ENCODE assay signal across 21 cellular contexts in the genomic region with DNA sequence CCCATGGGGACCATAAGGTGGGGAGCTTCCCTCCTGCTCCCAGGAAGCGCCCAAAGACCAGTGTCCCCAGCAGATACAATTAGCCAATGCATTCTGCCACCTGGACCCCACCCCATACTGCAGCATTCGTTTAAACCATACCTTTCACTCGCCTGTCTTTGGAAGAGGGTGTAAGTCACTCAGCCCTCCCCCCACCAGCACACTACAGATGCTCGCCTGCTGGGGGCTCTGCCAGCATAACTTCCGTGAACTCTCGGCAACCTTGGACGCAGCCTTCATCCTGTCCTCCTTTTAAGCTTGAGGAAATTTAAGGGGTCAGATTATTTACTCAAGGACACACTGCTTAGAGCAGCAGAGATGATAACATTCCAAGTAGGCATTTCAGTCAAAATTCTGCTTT.
DNase-seq lines count a peak whose midpoint lies in the region; ATAC-seq and TF ChIP-seq lines count a peak whose summit lies in the region.
"Had no signal": no experiment of that assay in that cellular context is flagged by ENCODE, and none has a peak within 500 bp of the region (broad histone marks: within the 10 kb centered on the region; RNA-seq: fewer than 3 reads in every experiment).

No MANE protein-coding gene starts in this region.

- no peaks in the 10 kb centered on the region for H3K27me3 ChIP-seq in lower lobe of right lung (ENCODE audit: low read depth)
- H3K27me3 ChIP-seq: Peyer's patch had no signal

- peaks cover 69% of the 10 kb centered on the region for H3K4me1 ChIP-seq in lower lobe of right lung

- peak overlapping the region; percentile 65 for H3K27ac ChIP-seq in lower lobe of right lung
- H3K27ac ChIP-seq: Peyer's patch had no signal

- peaks cover 45% of the 10 kb centered on the region for H3K4me1 Mint-ChIP-seq in dendritic cell treated with granulocyte-macrophage colony-stimulating factor and Interleukin-4, amounts not matched to agents 40 ng/mL and 50 ng/mL, for 4 days (ENCODE audit: low read depth)
- peaks cover 12 to 15% of the 10 kb centered on the region in 2 donors for H3K4me1 Mint-ChIP-seq in stimulated activated naive B cell treated with anti-CD40 and anti-IgM and Interleukin-4, amounts not matched to agents 10 μg/mL and 1 μg/mL and 100 μg/mL, for 72 hours

- no peak for TF ChIP-seq CTCF in lower lobe of right lung (IDR thresholded peaks at IDR 0.05)

- H3K9me3 Mint-ChIP-seq in dendritic cell treated with granulocyte-macrophage colony-stimulating factor and Interleukin-4, amounts not matched to agents 40 ng/mL and 50 ng/mL, for 4 days: no peaks in the 10 kb centered on the region
- no peaks in the 10 kb centered on the region for H3K9me3 Mint-ChIP-seq in stimulated activated naive B cell treated with anti-CD40 and anti-IgM and Interleukin-4, amounts not matched to agents 10 μg/mL and 1 μg/mL and 100 μg/mL, for 72 hours
- H3K9me3 Mint-ChIP-seq: CD4-positive, alpha-beta memory T cell; IgD-negative memory B cell had no signal

- no peaks in the 10 kb centered on the region for H3K36me3 Mint-ChIP-seq in dendritic cell treated with granulocyte-macrophage colony-stimulating factor and Interleukin-4, amounts not matched to agents 40 ng/mL and 50 ng/mL, for 4 days (ENCODE audit: low read depth)
- no peaks in the 10 kb centered on the region for H3K36me3 Mint-ChIP-seq in stimulated activated naive B cell treated with anti-CD40 and anti-IgM and Interleukin-4, amounts not matched to agents 10 μg/mL and 1 μg/mL and 100 μg/mL, for 72 hours
- H3K36me3 Mint-ChIP-seq: CD4-positive, alpha-beta memory T cell; IgD-negative memory B cell had no signal

- DNase-seq in cardiac septum (ENCODE audit: low spot score) (peak; percentile 53), Right ventricle myocardium inferior (ENCODE audit: missing footprints) (no peak), lower lobe of right lung (no peak)
- no peak for DNase-seq in stimulated activated naive B cell treated with anti-CD40 and anti-IgM and Interleukin-4, amounts not matched to agents 10 μg/mL and 1 μg/mL and 100 μg/mL, for 72 hours
- DNase-seq: Calu3; CD4-positive, alpha-beta memory T cell; DMS79 treated with DMSO at 0.1 percent for 48 hours; H7; NCI-H1105 treated with DMSO at 0.1 percent for 48 hours; NCI-H1694 treated with DMSO at 0.1 percent for 48 hours; NCI-H2107; NCI-H2227 treated with DMSO at 0.1 percent for 48 hours; NCI-H524; SHP77 treated with DMSO at 0.1 percent for 48 hours had no signal

- H3K27ac Mint-ChIP-seq in dendritic cell treated with granulocyte-macrophage colony-stimulating factor and Interleukin-4, amounts not matched to agents 40 ng/mL and 50 ng/mL, for 4 days: peak overlapping the region; percentile 95
- H3K27ac Mint-ChIP-seq in stimulated activated naive B cell treated with anti-CD40 and anti-IgM and Interleukin-4, amounts not matched to agents 10 μg/mL and 1 μg/mL and 100 μg/mL, for 72 hours: peak overlapping the region; percentile 74
- H3K27ac Mint-ChIP-seq: CD4-positive, alpha-beta memory T cell had no signal

- no peaks in the 10 kb centered on the region for H3K27me3 Mint-ChIP-seq in dendritic cell treated with granulocyte-macrophage colony-stimulating factor and Interleukin-4, amounts not matched to agents 40 ng/mL and 50 ng/mL, for 4 days
- peaks cover 0 to 5% of the 10 kb centered on the region in 2 donors for H3K27me3 Mint-ChIP-seq in stimulated activated naive B cell treated with anti-CD40 and anti-IgM and Interleukin-4, amounts not matched to agents 10 μg/mL and 1 μg/mL and 100 μg/mL, for 72 hours
- H3K27me3 Mint-ChIP-seq: CD4-positive, alpha-beta memory T cell; IgD-negative memory B cell had no signal

- intact Hi-C loops in cardiac septum (cut with DNase I) (no loop called here), Right ventricle myocardium inferior (cut with DNase I) (loop anchor here (5.0 kb wide), 1 partner anchor 55 kb away; no protein-coding TSS in a partner anchor), lower lobe of right lung (cut with DNase I) (no loop called here)
- intact Hi-C loops in dendritic cell treated with granulocyte-macrophage colony-stimulating factor and Interleukin-4, amounts not matched to agents 40 ng/mL and 50 ng/mL, for 4 days (cut with micrococcal nuclease): no loop called here

- no peaks in the 10 kb centered on the region for H3K36me3 ChIP-seq in lower lobe of right lung

- no peaks in the 10 kb centered on the region for H3K9me3 ChIP-seq in lower lobe of right lung
- H3K9me3 ChIP-seq: Peyer's patch had no signal

- H3K4me3 Mint-ChIP-seq in dendritic cell treated with granulocyte-macrophage colony-stimulating factor and Interleukin-4, amounts not matched to agents 40 ng/mL and 50 ng/mL, for 4 days: no peak overlapping the region
- no peak overlapping the region for H3K4me3 Mint-ChIP-seq in stimulated activated naive B cell treated with anti-CD40 and anti-IgM and Interleukin-4, amounts not matched to agents 10 μg/mL and 1 μg/mL and 100 μg/mL, for 72 hours
- H3K4me3 Mint-ChIP-seq: CD4-positive, alpha-beta memory T cell; IgD-negative memory B cell had no signal

- no peak for ATAC-seq in Right ventricle myocardium inferior
- ATAC-seq in lower lobe of right lung: no peak
- no peak for ATAC-seq in stimulated activated naive B cell treated with anti-CD40 and anti-IgM and Interleukin-4, amounts not matched to agents 10 μg/mL and 1 μg/mL and 100 μg/mL, for 72 hours (replicated peaks)
- ATAC-seq in GM21619 (IDR thresholded peaks at IDR 0.05; ENCODE audit: unreplicated experiment): no peak
- no peak for ATAC-seq in GM19351 (IDR thresholded peaks at IDR 0.05; ENCODE audit: unreplicated experiment)
- ATAC-seq in GM21723 (IDR thresholded peaks at IDR 0.05; ENCODE audit: unreplicated experiment): no peak
- ATAC-seq: GM12878 had no signal

- H3K4me3 ChIP-seq in lower lobe of right lung: no peak overlapping the region
- H3K4me3 ChIP-seq: GM12878, Peyer's patch had no signal
